ENCODE assay signal across 8 cellular contexts in genomic region chr9:751137-752051, GRCh38.
DNase-seq lines count a peak whose midpoint lies in the region; ATAC-seq and TF ChIP-seq lines count a peak whose summit lies in the region.

No MANE protein-coding gene starts in this region.

- ATAC-seq in GM18870 (IDR thresholded peaks at IDR 0.05; ENCODE audit: unreplicated experiment) = peak; percentile 80
- ATAC-seq in HG03442 (IDR thresholded peaks at IDR 0.05; ENCODE audit: unreplicated experiment) = peak; percentile 44
- no peak for ATAC-seq in GM21360 (IDR thresholded peaks at IDR 0.05; ENCODE audit: unreplicated experiment)

- peak overlapping the region; percentile 71 for H3K4me2 ChIP-seq in skeletal muscle satellite cell (ENCODE audit: low read length)

- no peaks in the 10 kb centered on the region for H3K27me3 ChIP-seq in skeletal muscle satellite cell (ENCODE audit: control insufficient read depth, insufficient read depth, low read length)

- DNase-seq in choroid plexus epithelial cell (ENCODE audit: low read depth) = peak; percentile 73
- no peak for DNase-seq in AG08396 (ENCODE audit: low spot score)
- no peak for DNase-seq in stimulated activated naive CD4-positive, alpha-beta T cell treated with Interleukin-2 at 50 U/mL for 16 hours (lab: John Stamatoyannopoulos, UW)
- DNase-seq in NCI-H345 (lab: John Stamatoyannopoulos, UW) = no peak

- H3K36me3 ChIP-seq in skeletal muscle satellite cell (ENCODE audit: insufficient read depth, low read length) = peaks cover 8% of the 10 kb centered on the region

- peak overlapping the region; percentile 76 for H3K9ac ChIP-seq in skeletal muscle satellite cell (ENCODE audit: low read depth, low read length)

- no peak for TF ChIP-seq CTCF in choroid plexus epithelial cell (conservative IDR thresholded peaks at IDR 0.05; ENCODE audit: low read depth, low read length)

- peaks cover 53% of the 10 kb centered on the region for H3K4me1 ChIP-seq in skeletal muscle satellite cell (ENCODE audit: control insufficient read depth, insufficient read depth, low read length)

- H3K4me3 ChIP-seq in choroid plexus epithelial cell (ENCODE audit: low read depth, low read length) (no peak overlapping the region), skeletal muscle satellite cell (ENCODE audit: low read length) (peak overlapping the region; percentile 39)

- H3K9me3 ChIP-seq in skeletal muscle satellite cell (replicated peaks; ENCODE audit: low read length) = no peaks in the 10 kb centered on the region
